In the genomic region with DNA sequence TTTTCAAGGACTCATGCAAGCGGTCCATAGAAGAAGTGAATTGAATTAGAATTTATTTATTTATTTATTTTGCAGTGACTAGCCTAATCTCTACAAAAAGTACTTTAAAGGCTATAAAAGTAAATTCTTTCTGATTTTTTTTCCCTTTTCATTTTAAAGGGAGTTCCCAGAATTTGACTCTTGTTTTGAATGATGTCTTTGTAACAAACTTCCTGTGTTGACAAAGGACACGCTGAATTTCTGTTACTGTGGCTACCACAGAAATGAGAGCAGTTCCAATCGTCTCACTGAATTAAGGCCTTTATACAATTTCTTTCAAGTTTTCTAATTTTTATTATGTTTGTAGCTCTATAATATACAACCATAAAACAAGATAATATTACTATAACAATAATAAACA, we compare ENCODE assay signal across 14 cellular contexts. TPM values are rescaled to one million over a fixed set of nuclear protein-coding genes. Genes with fewer than 3 reads are reported as not detected.
DNase-seq lines count a peak whose midpoint lies in the region; ATAC-seq and TF ChIP-seq lines count a peak whose summit lies in the region.
"Had no signal": no experiment of that assay in that cellular context is flagged by ENCODE, and none has a peak within 500 bp of the region (broad histone marks: within the 10 kb centered on the region; RNA-seq: fewer than 3 reads in every experiment).

No MANE protein-coding gene starts in this region.

- H3K9me3 ChIP-seq in lower lobe of right lung (no peaks in the 10 kb centered on the region), transverse colon (no peaks in the 10 kb centered on the region), BE2C (no peaks in the 10 kb centered on the region), heart right ventricle (no peaks in the 10 kb centered on the region)

- no peak for ATAC-seq in lower lobe of right lung
- no peak for ATAC-seq in heart right ventricle
- ATAC-seq: activated CD4-positive, alpha-beta T cell treated with anti-CD3 and anti-CD28 coated beads for 36 hours; left ventricle myocardium superior had no signal

- WGBS in transverse colon (ENCODE audit: low coverage in 1 of 2), 2 donors, result 21 to 54% methylated on average over 3 of the region's 3 CpGs
- WGBS in heart right ventricle, 2 donors, result 61 to 71% methylated on average over 3 of the region's 3 CpGs

- no peaks in the 10 kb centered on the region for H3K27me3 ChIP-seq in lower lobe of right lung (ENCODE audit: low read depth)
- H3K27me3 ChIP-seq in transverse colon, result no peaks in the 10 kb centered on the region
- no peaks in the 10 kb centered on the region for H3K27me3 ChIP-seq in BE2C
- H3K27me3 ChIP-seq in heart right ventricle, result no peaks in the 10 kb centered on the region

- peak overlapping the region; percentile 53 for H3K27ac Mint-ChIP-seq in activated naive CD4-positive, alpha-beta T cell treated with anti-CD3 and anti-CD28 coated beads, Interleukin-2, amount 50 U/mL, for 24 hours
- peak overlapping the region; percentile 100 for H3K27ac Mint-ChIP-seq in activated T-helper 2 cell treated with anti-CD3 and anti-CD28 coated beads, Interferon-gamma antibody, Interleukin-2, Interleukin-4, amounts not matched to agents 10 μg/mL and 5 μg/mL and 100 μg/mL, durations not matched to agents 14 hours and 24 hours and 36 hours

- in situ Hi-C loops in transverse colon (cut with MboI; ENCODE audit: low pct_ligation_motif_present in 1 of 4, low pct_unique_long_range_greater_than_20kb in 1 of 4, low sequenced_read_pairs in 3 of 4) (loop anchor here in 2 of 4 donors (25.0 kb wide), 1 partner anchor 122 kb away; no protein-coding TSS in a partner anchor), GM13976 (cut with MboI; ENCODE audit: low sequenced_read_pairs, unreplicated experiment) (no loop called here)

- no peaks in the 10 kb centered on the region for H3K9me3 Mint-ChIP-seq in activated naive CD4-positive, alpha-beta T cell treated with anti-CD3 and anti-CD28 coated beads, Interleukin-2, amount 50 U/mL, for 24 hours
- peaks cover 3% of the 10 kb centered on the region for H3K9me3 Mint-ChIP-seq in activated T-helper 2 cell treated with anti-CD3 and anti-CD28 coated beads, Interferon-gamma antibody, Interleukin-2, Interleukin-4, amounts not matched to agents 10 μg/mL and 5 μg/mL and 100 μg/mL, durations not matched to agents 14 hours and 24 hours and 36 hours

- peaks cover 70% of the 10 kb centered on the region for H3K4me1 Mint-ChIP-seq in activated naive CD4-positive, alpha-beta T cell treated with anti-CD3 and anti-CD28 coated beads, Interleukin-2, amount 50 U/mL, for 24 hours
- H3K4me1 Mint-ChIP-seq in activated T-helper 2 cell treated with anti-CD3 and anti-CD28 coated beads, Interferon-gamma antibody, Interleukin-2, Interleukin-4, amounts not matched to agents 10 μg/mL and 5 μg/mL and 100 μg/mL, durations not matched to agents 14 hours and 24 hours and 36 hours (ENCODE audit: low read depth), result peaks cover 62% of the 10 kb centered on the region

- H3K36me3 Mint-ChIP-seq in activated naive CD4-positive, alpha-beta T cell treated with anti-CD3 and anti-CD28 coated beads, Interleukin-2, amount 50 U/mL, for 24 hours, result peaks cover 2% of the 10 kb centered on the region
- peaks cover 6% of the 10 kb centered on the region for H3K36me3 Mint-ChIP-seq in activated T-helper 2 cell treated with anti-CD3 and anti-CD28 coated beads, Interferon-gamma antibody, Interleukin-2, Interleukin-4, amounts not matched to agents 10 μg/mL and 5 μg/mL and 100 μg/mL, durations not matched to agents 14 hours and 24 hours and 36 hours (ENCODE audit: low read depth)

- no peak for TF ChIP-seq POLR2A in transverse colon (IDR thresholded peaks at IDR 0.05)

- TF ChIP-seq CTCF in lower lobe of right lung (IDR thresholded peaks at IDR 0.05) (no peak), transverse colon (IDR thresholded peaks at IDR 0.05) (no peak), BE2C (IDR thresholded peaks at IDR 0.05; ENCODE audit: low read depth, low read length) (no peak), heart right ventricle (IDR thresholded peaks at IDR 0.05) (no peak), GM13976 (IDR thresholded peaks at IDR 0.05; ENCODE audit: borderline replicate concordance, control extremely low read depth, extremely low read depth, insufficient read depth, missing control alignments) (no peak)

- H3K4me3 Mint-ChIP-seq in activated naive CD4-positive, alpha-beta T cell treated with anti-CD3 and anti-CD28 coated beads, Interleukin-2, amount 50 U/mL, for 24 hours, result no peak overlapping the region
- no peak overlapping the region for H3K4me3 Mint-ChIP-seq in activated T-helper 2 cell treated with anti-CD3 and anti-CD28 coated beads, Interferon-gamma antibody, Interleukin-2, Interleukin-4, amounts not matched to agents 10 μg/mL and 5 μg/mL and 100 μg/mL, durations not matched to agents 14 hours and 24 hours and 36 hours (ENCODE audit: low read depth)
- H3K4me3 Mint-ChIP-seq: activated CD4-positive, alpha-beta T cell treated with anti-CD3 and anti-CD28 coated beads for 36 hours had no signal

- TF ChIP-seq EP300 in transverse colon (IDR thresholded peaks at IDR 0.05; ENCODE audit: low read depth), result no peak

- no peak overlapping the region for H3K4me3 ChIP-seq in lower lobe of right lung
- no peak overlapping the region for H3K4me3 ChIP-seq in transverse colon
- H3K4me3 ChIP-seq in BE2C (ENCODE audit: low read depth, low read length), result no peak overlapping the region
- H3K4me3 ChIP-seq in heart right ventricle, result no peak overlapping the region

- peaks cover 37% of the 10 kb centered on the region for H3K4me1 ChIP-seq in lower lobe of right lung
- peaks cover 0 to 25% (median 6%) of the 10 kb centered on the region in 4 donors for H3K4me1 ChIP-seq in transverse colon
- H3K4me1 ChIP-seq in BE2C, result no peaks in the 10 kb centered on the region
- peaks cover 0 to 47% (median 12%) of the 10 kb centered on the region in 9 donors for H3K4me1 ChIP-seq in heart right ventricle

- H3K27ac ChIP-seq in lower lobe of right lung, result peak overlapping the region; percentile 72
- H3K27ac ChIP-seq in transverse colon, result peak overlapping the region; percentile 41 to 71 (median 54)
- H3K27ac ChIP-seq in heart right ventricle, result peak overlapping the region in 5 of 10 donors; percentile 17 to 87 (median 33)

- H3K36me3 ChIP-seq in lower lobe of right lung, result no peaks in the 10 kb centered on the region
- no peaks in the 10 kb centered on the region for H3K36me3 ChIP-seq in transverse colon
- H3K36me3 ChIP-seq in BE2C, result no peaks in the 10 kb centered on the region
- no peaks in the 10 kb centered on the region for H3K36me3 ChIP-seq in heart right ventricle

- intact Hi-C loops in activated T-helper 2 cell treated with anti-CD3 and anti-CD28 coated beads, Interferon-gamma antibody, Interleukin-2, Interleukin-4, amounts not matched to agents 10 μg/mL and 5 μg/mL and 100 μg/mL, durations not matched to agents 14 hours and 24 hours and 36 hours (cut with micrococcal nuclease), result loop anchor here (1.0 kb wide), 1 partner anchor 13 kb away; no protein-coding TSS in a partner anchor
- intact Hi-C loops in lower lobe of right lung (cut with DNase I), result no loop called here
- intact Hi-C loops in transverse colon (cut with DNase I; ENCODE audit: low total_unique reads), result no loop called here
- intact Hi-C loops in heart right ventricle (cut with DNase I), result loop anchor here in 2 of 10 donors (5.0 kb wide), 2 partner anchors 42 to 47 kb away; a partner anchor contains a TSS

- DNase-seq in activated naive CD4-positive, alpha-beta T cell treated with anti-CD3 and anti-CD28 coated beads, Interleukin-2, amount 50 U/mL, for 16 hours, result no peak
- no peak for DNase-seq in activated T-helper 2 cell treated with anti-CD3 and anti-CD28 coated beads, Interferon-gamma antibody, Interleukin-2, Interleukin-4, amounts not matched to agents 10 μg/mL and 5 μg/mL and 100 μg/mL, durations not matched to agents 14 hours and 24 hours and 36 hours (ENCODE audit: low spot score)
- no peak for DNase-seq in lower lobe of right lung
- DNase-seq in transverse colon, result no peak
- no peak for DNase-seq in BE2C
- no peak for DNase-seq in heart right ventricle
- DNase-seq in GM13976 (ENCODE audit: low spot score), result no peak
- DNase-seq: activated CD4-positive, alpha-beta T cell treated with anti-CD3 and anti-CD28 coated beads for 36 hours; activated effector memory CD4-positive, alpha-beta T cell treated with Interleukin-2 at 50 U/mL for 16 hours; left ventricle myocardium superior; NCI-H146; occipital lobe; trophoblast cell had no signal

- H3K27me3 Mint-ChIP-seq in activated naive CD4-positive, alpha-beta T cell treated with anti-CD3 and anti-CD28 coated beads, Interleukin-2, amount 50 U/mL, for 24 hours, result no peaks in the 10 kb centered on the region
- H3K27me3 Mint-ChIP-seq in activated T-helper 2 cell treated with anti-CD3 and anti-CD28 coated beads, Interferon-gamma antibody, Interleukin-2, Interleukin-4, amounts not matched to agents 10 μg/mL and 5 μg/mL and 100 μg/mL, durations not matched to agents 14 hours and 24 hours and 36 hours (ENCODE audit: low read depth), result no peaks in the 10 kb centered on the region
- H3K27me3 Mint-ChIP-seq: activated CD4-positive, alpha-beta T cell treated with anti-CD3 and anti-CD28 coated beads for 36 hours had no signal

RNA-seq across cellular contexts. Expression of a gene that starts 46.3 kb away (rescaled TPM):
- 87.9 and 95.9 TPM in 2 replicates for total RNA-seq in activated T-helper 2 cell treated with anti-CD3 and anti-CD28 coated beads, Interferon-gamma antibody, Interleukin-2, Interleukin-4, amounts not matched to agents 10 μg/mL and 5 μg/mL and 100 μg/mL, durations not matched to agents 14 hours and 24 hours and 36 hours
- 51.1 TPM for total RNA-seq in lower lobe of right lung
- total RNA-seq in transverse colon, result 100 to 1,000 TPM in 1 of 4 donors, 10 to 100 TPM in 3; 11.1 to 151 (median 87.0) TPM
- 3.6 TPM for polyA plus RNA-seq in BE2C (2012; ENCODE audit: insufficient read depth, insufficient read length, low read depth)
- 10 to 100 TPM in 4 of 10 donors, 1 to 10 TPM in 6; 6.8 to 15.9 (median 8.2) TPM for total RNA-seq in heart right ventricle
- 1 to 10 TPM; 1.9 to 5.0 TPM for polyA plus RNA-seq in heart right ventricle
